22 cellular contexts compared by ENCODE assay signal in genomic region chr1:67608661-67609571, GRCh38.
DNase-seq lines count a peak whose midpoint lies in the region; ATAC-seq and TF ChIP-seq lines count a peak whose summit lies in the region.
"Had no signal": no experiment of that assay in that cellular context is flagged by ENCODE, and none has a peak within 500 bp of the region (broad histone marks: within the 10 kb centered on the region; RNA-seq: fewer than 3 reads in every experiment).

No MANE protein-coding gene starts in this region.

- no peaks in the 10 kb centered on the region for H3K9me3 ChIP-seq in SK-N-SH
- H3K9me3 ChIP-seq: heart left ventricle, thyroid gland had no signal

- H2AFZ ChIP-seq in GM23338 (no peak overlapping the region), SK-N-SH (ENCODE audit: low read depth) (no peak overlapping the region)
- H2AFZ ChIP-seq: parathyroid adenoma had no signal

- no peak overlapping the region for H3K27ac Mint-ChIP-seq in GM23338
- H3K27ac Mint-ChIP-seq: activated CD8-positive, alpha-beta T cell treated with anti-CD3 and anti-CD28 coated beads for 36 hours; activated naive CD4-positive, alpha-beta T cell treated with anti-CD3 and anti-CD28 coated beads, Interleukin-2, amount 50 U/mL, for 72 hours had no signal

- H3K9me3 Mint-ChIP-seq in GM23338 = no peaks in the 10 kb centered on the region
- H3K9me3 Mint-ChIP-seq: activated CD8-positive, alpha-beta T cell treated with anti-CD3 and anti-CD28 coated beads for 36 hours; activated naive CD4-positive, alpha-beta T cell treated with anti-CD3 and anti-CD28 coated beads, Interleukin-2, amount 50 U/mL, for 72 hours had no signal

- DNase-seq in GM23338 (ENCODE audit: low spot score) (no peak), SK-N-SH (peak; percentile 78), kidney tubule cell (ENCODE audit: low spot score) (peak; percentile 53), HPDE6-E6E7 (ENCODE audit: extremely low spot score) (no peak), DMS79 treated with DMSO at 0.1 percent for 48 hours (lab: John Stamatoyannopoulos, UW) (no peak), DMS114 treated with DMSO at 0.1 percent for 48 hours (lab: John Stamatoyannopoulos, UW; ENCODE audit: unreplicated experiment) (no peak)
- no peak for DNase-seq in activated CD8-positive, alpha-beta memory T cell treated with anti-CD3 and anti-CD28 coated beads, Interleukin-2, amount 50 U/mL, for 4 hours
- DNase-seq: activated CD4-positive, CD25-positive, alpha-beta regulatory T cell; activated CD8-positive, alpha-beta T cell treated with anti-CD3 and anti-CD28 coated beads for 36 hours; activated T-cell treated with anti-CD3 and anti-CD28 coated beads, Interleukin-2, amount 50 U/mL, for 48 hours; EL; heart left ventricle; mammary epithelial cell; NCI-H1417; NCI-H526; PC-3; stimulated activated CD4-positive, alpha-beta T cell treated with anti-CD3 and anti-CD28 coated beads, Interleukin-1b, Interleukin-23, amount 100 ng/mL, for 48 hours; stimulated activated naive CD4-positive, alpha-beta T cell; thyroid gland had no signal

- ATAC-seq in GM18511 (IDR thresholded peaks at IDR 0.05; ENCODE audit: unreplicated experiment) (peak; percentile 17), GM23338 (peak; percentile 37; the same call in 1 of the 3 replicates)
- ATAC-seq: activated CD8-positive, alpha-beta T cell treated with anti-CD3 and anti-CD28 coated beads for 36 hours; activated naive CD4-positive, alpha-beta T cell treated with anti-CD3 and anti-CD28 coated beads, Interleukin-2, amount 50 U/mL, for 72 hours; heart left ventricle; PC-3 had no signal

- H3K4me2 ChIP-seq in GM23338 (no peak overlapping the region), SK-N-SH (no peak overlapping the region)

- CTCF ChIA-PET in SK-N-SH (lab: Yijun Ruan, JAX) = interaction anchor here (0.6 to 2.4 kb wide), 4 partner anchors 12 to 151 kb away, joined by 3 to 10 read pairs (median 3); no protein-coding TSS in a partner anchor

- TF ChIP-seq CTCF in GM23338 (conservative IDR thresholded peaks at IDR 0.05; ENCODE audit: low read depth in 2 of 2) (no peak), SK-N-SH (IDR thresholded peaks at IDR 0.05) (no peak)

- H3K36me3 ChIP-seq in GM23338 (ENCODE audit: insufficient read depth) = no peaks in the 10 kb centered on the region
- H3K36me3 ChIP-seq in SK-N-SH (replicated peaks in 1 of 2; ENCODE audit: control insufficient read depth in 1 of 2, insufficient read depth in 2 of 2, low read length in 1 of 2) = no peaks in the 10 kb centered on the region
- H3K36me3 ChIP-seq: heart left ventricle, thyroid gland had no signal

- no peak overlapping the region for H3K4me3 ChIP-seq in GM23338
- H3K4me3 ChIP-seq in SK-N-SH (ENCODE audit: low read depth in 2 of 2, low read length in 1 of 2) = no peak overlapping the region
- H3K4me3 ChIP-seq: heart left ventricle, thyroid gland had no signal

- no peak overlapping the region for H3K9ac ChIP-seq in SK-N-SH
- H3K9ac ChIP-seq: parathyroid adenoma had no signal

- H3F3A ChIP-seq in GM23338 (replicated peaks; ENCODE audit: low read depth) = no peaks in the 10 kb centered on the region
- no peaks in the 10 kb centered on the region for H3F3A ChIP-seq in SK-N-SH (replicated peaks; ENCODE audit: insufficient read depth)

- no peak overlapping the region for H3K4me3 Mint-ChIP-seq in GM23338
- H3K4me3 Mint-ChIP-seq: activated CD8-positive, alpha-beta T cell treated with anti-CD3 and anti-CD28 coated beads for 36 hours had no signal

- H3K4me1 ChIP-seq in GM23338 (ENCODE audit: insufficient read depth) (no peaks in the 10 kb centered on the region), SK-N-SH (ENCODE audit: control insufficient read depth in 1 of 2, insufficient read depth in 2 of 2, low read depth in 1 of 2, low read length in 1 of 2) (peaks cover 0 to 50% of the 10 kb centered on the region in 2 experiments; a peak in 2 of 4 replicates)

- H4K20me1 ChIP-seq in GM23338 (replicated peaks; ENCODE audit: insufficient read depth) (no peaks in the 10 kb centered on the region), SK-N-SH (ENCODE audit: insufficient read depth) (no peaks in the 10 kb centered on the region)

- H3K27ac ChIP-seq in GM23338 (ENCODE audit: low read depth) (no peak overlapping the region), SK-N-SH (ENCODE audit: low read depth in 2 of 2, low read length in 1 of 2) (peak overlapping the region in 1 of 2 experiments; percentile 95; a peak in 2 of 4 replicates)
- H3K27ac ChIP-seq: heart left ventricle, parathyroid adenoma, thyroid gland had no signal

- POLR2A ChIA-PET in SK-N-SH (lab: Yijun Ruan, JAX) = interaction anchor here (1.4 kb wide), 1 partner anchor 77 kb away, joined by 9 read pairs; the partner anchor contains the start of gene GADD45A

- H3K79me2 ChIP-seq in GM23338 (replicated peaks; ENCODE audit: insufficient read depth) (no peaks in the 10 kb centered on the region), SK-N-SH (ENCODE audit: insufficient read depth) (no peaks in the 10 kb centered on the region)
- H3K79me2 ChIP-seq: parathyroid adenoma had no signal

- no peaks in the 10 kb centered on the region for H3K36me3 Mint-ChIP-seq in GM23338 (ENCODE audit: low read depth)
- H3K36me3 Mint-ChIP-seq: activated naive CD4-positive, alpha-beta T cell treated with anti-CD3 and anti-CD28 coated beads, Interleukin-2, amount 50 U/mL, for 72 hours had no signal

- H3K9me2 ChIP-seq in GM23338 (ENCODE audit: insufficient read depth) = no peaks in the 10 kb centered on the region
- H3K9me2 ChIP-seq in SK-N-SH = no peaks in the 10 kb centered on the region

- peak in 1 of 2 experiments; percentile 87; a peak in 1 of 4 replicates for TF ChIP-seq EP300 in SK-N-SH (IDR thresholded peaks at IDR 0.05; ENCODE audit: borderline replicate concordance in 1 of 2, low read depth in 1 of 2, low read length in 1 of 2)

- peaks cover 2% of the 10 kb centered on the region; the same call in 1 of the 3 replicates for H3K4me1 Mint-ChIP-seq in GM23338

- peaks cover 4% of the 10 kb centered on the region for H3K27me3 Mint-ChIP-seq in GM23338 (ENCODE audit: insufficient read depth, low read depth, poor library complexity)

- WGBS in SK-N-SH (ENCODE audit: low lambda C conversion rate) = 72% methylated on average over 9 of the region's 11 CpGs

- no peak for TF ChIP-seq RAD21 in SK-N-SH (IDR thresholded peaks at IDR 0.05; ENCODE audit: low read length)

- no peaks in the 10 kb centered on the region for H3K27me3 ChIP-seq in GM23338 (ENCODE audit: insufficient read depth)
- no peaks in the 10 kb centered on the region for H3K27me3 ChIP-seq in SK-N-SH (ENCODE audit: insufficient read depth)
- H3K27me3 ChIP-seq: heart left ventricle, thyroid gland had no signal

TF ChIP-seq in GM23338, 12 proteins besides CTCF, POLR2A, EP300 and RAD21:
- no peak for TF ChIP-seq ZNF331 (CRISPR knock-in tag; IDR thresholded peaks at IDR 0.05; ENCODE audit: low read depth)
- no peak for TF ChIP-seq STAT1 (IDR thresholded peaks at IDR 0.05; ENCODE audit: unreplicated experiment)
- TF ChIP-seq JUNB (IDR thresholded peaks at IDR 0.05; ENCODE audit: unreplicated experiment) = no peak
- no peak for TF ChIP-seq CREB1 (CRISPR knock-in tag; IDR thresholded peaks at IDR 0.05; ENCODE audit: low read depth)
- no peak for TF ChIP-seq ZNF114 (CRISPR knock-in tag; IDR thresholded peaks at IDR 0.05)
- TF ChIP-seq ETS1 (IDR thresholded peaks at IDR 0.05) = no peak
TF ChIP-seq in GM23338: peak in this region for 0.

TF ChIP-seq in SK-N-SH, 30 proteins besides CTCF, POLR2A, EP300 and RAD21 (continues in another document):
- TF ChIP-seq TEAD4 (IDR thresholded peaks at IDR 0.05; ENCODE audit: borderline replicate concordance, insufficient read depth) = no peak
- TF ChIP-seq, protein P1, sequence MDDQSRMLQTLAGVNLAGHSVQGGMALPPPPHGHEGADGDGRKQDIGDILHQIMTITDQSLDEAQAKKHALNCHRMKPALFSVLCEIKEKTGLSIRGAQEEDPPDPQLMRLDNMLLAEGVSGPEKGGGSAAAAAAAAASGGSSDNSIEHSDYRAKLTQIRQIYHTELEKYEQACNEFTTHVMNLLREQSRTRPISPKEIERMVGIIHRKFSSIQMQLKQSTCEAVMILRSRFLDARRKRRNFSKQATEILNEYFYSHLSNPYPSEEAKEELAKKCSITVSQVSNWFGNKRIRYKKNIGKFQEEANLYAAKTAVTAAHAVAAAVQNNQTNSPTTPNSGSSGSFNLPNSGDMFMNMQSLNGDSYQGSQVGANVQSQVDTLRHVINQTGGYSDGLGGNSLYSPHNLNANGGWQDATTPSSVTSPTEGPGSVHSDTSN (IDR thresholded peaks at IDR 0.05) = no peak
- peak; percentile 77; the same call in 1 of the 2 replicates for TF ChIP-seq FOXJ3 (CRISPR knock-in tag; IDR thresholded peaks at IDR 0.05)
- TF ChIP-seq GATA2 (CRISPR knock-in tag; IDR thresholded peaks at IDR 0.05) = peak; percentile 90
- no peak for TF ChIP-seq GABPA (IDR thresholded peaks at IDR 0.05; ENCODE audit: low read depth)
- TF ChIP-seq CHD2 (IDR thresholded peaks at IDR 0.05; ENCODE audit: low read length, partially characterized antibody) = peak; percentile 71
- TF ChIP-seq REST (IDR thresholded peaks at IDR 0.05; ENCODE audit: low read depth, low read length) = no peak
- no peak for TF ChIP-seq POLR2AphosphoS5 (IDR thresholded peaks at IDR 0.05; ENCODE audit: low read depth, low read length)
- TF ChIP-seq RCOR1 (IDR thresholded peaks at IDR 0.05; ENCODE audit: low read length) = peak; percentile 90
- TF ChIP-seq TCF12 (IDR thresholded peaks at IDR 0.05) = peak; percentile 53; the same call in 1 of the 2 replicates

Comparison
In these comparisons a context has a peak if more than half of its experiments do, and no peak if none do; other contexts are left out.
1. DNase-seq: peak in SK-N-SH (single experiment) and kidney tubule cell (single experiment); none in GM23338 (single experiment), HPDE6-E6E7 (single experiment), activated CD8-positive, alpha-beta memory T cell treated with anti-CD3 and anti-CD28 coated beads, Interleukin-2, amount 50 U/mL, for 4 hours (single experiment), DMS79 treated with DMSO at 0.1 percent for 48 hours (single experiment) and DMS114 treated with DMSO at 0.1 percent for 48 hours (single experiment).